In genomic region chr6:169803816-169804340, GRCh38 we compare ENCODE assay signal across 14 cellular contexts. TPM values are rescaled to one million over a fixed set of nuclear protein-coding genes. Genes with fewer than 3 reads are reported as not detected.
A peak's percentile ranks its signal among the peaks of the same experiment; 100 is the strongest.
DNase-seq lines count a peak whose midpoint lies in the region; ATAC-seq and TF ChIP-seq lines count a peak whose summit lies in the region.
"Had no signal": no experiment of that assay in that cellular context is flagged by ENCODE, and none has a peak within 500 bp of the region (broad histone marks: within the 10 kb centered on the region; RNA-seq: fewer than 3 reads in every experiment).

No MANE protein-coding gene starts in this region.

- TF ChIP-seq POLR2A in breast epithelium (IDR thresholded peaks at IDR 0.05) = no peak

- CTCF ChIA-PET in CD8-positive, alpha-beta T cell (lab: Charles Lee) = interaction anchor here (1.3 to 5.1 kb wide), 6 partner anchors 11 to 726 kb away, joined by 3 to 52 read pairs (median 6); no protein-coding TSS in a partner anchor
- CTCF ChIA-PET in naive thymus-derived CD4-positive, alpha-beta T cell (lab: Charles Lee) = interaction anchor here (1.2 to 4.5 kb wide), 3 partner anchors 14 to 28 kb away, joined by 3 to 25 read pairs (median 4); no protein-coding TSS in a partner anchor

- H3K9me3 ChIP-seq in CD8-positive, alpha-beta T cell (ENCODE audit: low read length) = peaks cover 8% of the 10 kb centered on the region
- no peaks in the 10 kb centered on the region for H3K9me3 ChIP-seq in naive thymus-derived CD4-positive, alpha-beta T cell (ENCODE audit: control insufficient read depth in 2 of 3, low read length in 3 of 3)
- no peaks in the 10 kb centered on the region for H3K9me3 ChIP-seq in breast epithelium

- no peak overlapping the region; the same call in 1 of the 2 replicates for H2AFZ ChIP-seq in KMS-11 (ENCODE audit: low read depth)

- peaks cover 7% of the 10 kb centered on the region for H3K9me3 Mint-ChIP-seq in CD8-positive, alpha-beta T cell
- H3K9me3 Mint-ChIP-seq in naive thymus-derived CD4-positive, alpha-beta T cell = peaks cover 0 to 9% (median 4%) of the 10 kb centered on the region in 11 donors
- H3K9me3 Mint-ChIP-seq: stimulated activated naive B cell treated with anti-CD40 and anti-IgM and Interleukin-4, amounts not matched to agents 10 μg/mL and 1 μg/mL and 100 μg/mL, for 72 hours had no signal

- no peaks in the 10 kb centered on the region for H3K27me3 ChIP-seq in CD8-positive, alpha-beta T cell (ENCODE audit: insufficient read depth, low read length)
- H3K27me3 ChIP-seq in KMS-11 (ENCODE audit: insufficient read depth, low read depth) = no peaks in the 10 kb centered on the region
- no peaks in the 10 kb centered on the region for H3K27me3 ChIP-seq in naive thymus-derived CD4-positive, alpha-beta T cell (ENCODE audit: control insufficient read depth in 2 of 2, insufficient read depth in 2 of 2, low read length in 2 of 2)
- no peaks in the 10 kb centered on the region for H3K27me3 ChIP-seq in breast epithelium

- TF ChIP-seq CTCF in CD8-positive, alpha-beta T cell (IDR thresholded peaks at IDR 0.05) = no peak
- no peak for TF ChIP-seq CTCF in KMS-11 (conservative IDR thresholded peaks at IDR 0.05; ENCODE audit: low read depth, low read length)
- no peak for TF ChIP-seq CTCF in breast epithelium (IDR thresholded peaks at IDR 0.05)

- POLR2A ChIA-PET in CD8-positive, alpha-beta T cell (lab: Charles Lee) = interaction anchor here (0.6 kb wide), 1 partner anchor 285 kb away, joined by 3 read pairs; no protein-coding TSS in a partner anchor
- POLR2A ChIA-PET in naive thymus-derived CD4-positive, alpha-beta T cell (lab: Charles Lee) = no interaction called here

- peaks cover 55% of the 10 kb centered on the region for H3K4me1 Mint-ChIP-seq in CD8-positive, alpha-beta T cell (ENCODE audit: low read depth)
- H3K4me1 Mint-ChIP-seq in naive thymus-derived CD4-positive, alpha-beta T cell = peaks cover 49 to 62% (median 52%) of the 10 kb centered on the region in 7 donors

- no peak for ATAC-seq in CD8-positive, alpha-beta T cell
- peak; percentile 10 for ATAC-seq in GM18909 (IDR thresholded peaks at IDR 0.05; ENCODE audit: poor library complexity, unreplicated experiment)
- ATAC-seq in naive thymus-derived CD4-positive, alpha-beta T cell = no peak
- ATAC-seq: HepG2 had no signal

- H3K27me3 Mint-ChIP-seq in CD8-positive, alpha-beta T cell (ENCODE audit: low read depth) = peaks cover 33% of the 10 kb centered on the region
- H3K27me3 Mint-ChIP-seq in naive thymus-derived CD4-positive, alpha-beta T cell = peaks cover 30 to 41% (median 37%) of the 10 kb centered on the region in 5 donors

- H3K36me3 ChIP-seq in CD8-positive, alpha-beta T cell (ENCODE audit: insufficient read depth, low read length) = no peaks in the 10 kb centered on the region
- H3K36me3 ChIP-seq in KMS-11 (ENCODE audit: insufficient read depth) (no peaks in the 10 kb centered on the region), breast epithelium (no peaks in the 10 kb centered on the region)
- no peaks in the 10 kb centered on the region for H3K36me3 ChIP-seq in naive thymus-derived CD4-positive, alpha-beta T cell (ENCODE audit: control insufficient read depth in 2 of 3, insufficient read depth in 3 of 3, low read length in 3 of 3)

- intact Hi-C loops in CD8-positive, alpha-beta T cell (cut with DNase I, micrococcal nuclease) = no loop called here
- intact Hi-C loops in naive thymus-derived CD4-positive, alpha-beta T cell (cut with micrococcal nuclease) = no loop called here
- intact Hi-C loops in breast epithelium (cut with DNase I; ENCODE audit: low total_unique reads) = no loop called here

- peaks cover 60% of the 10 kb centered on the region for H3K4me1 ChIP-seq in CD8-positive, alpha-beta T cell (ENCODE audit: insufficient read depth, low read length)
- peaks cover 60% of the 10 kb centered on the region for H3K4me1 ChIP-seq in KMS-11 (ENCODE audit: low read depth, poor library complexity, severe bottlenecking)
- H3K4me1 ChIP-seq in naive thymus-derived CD4-positive, alpha-beta T cell (ENCODE audit: control insufficient read depth in 2 of 2, insufficient read depth in 2 of 2, low read length in 2 of 2) = peaks cover 27 to 45% of the 10 kb centered on the region in 2 donors
- H3K4me1 ChIP-seq in breast epithelium = no peaks in the 10 kb centered on the region

- H4K20me1 ChIP-seq in KMS-11 (ENCODE audit: insufficient read depth) = no peaks in the 10 kb centered on the region

- no peak overlapping the region for H3K27ac Mint-ChIP-seq in CD8-positive, alpha-beta T cell
- H3K27ac Mint-ChIP-seq in naive thymus-derived CD4-positive, alpha-beta T cell = peak overlapping the region in 3 of 9 donors; percentile 0 to 1 (median 1)
- H3K27ac Mint-ChIP-seq: stimulated activated naive B cell treated with anti-CD40 and anti-IgM and Interleukin-4, amounts not matched to agents 10 μg/mL and 1 μg/mL and 100 μg/mL, for 72 hours had no signal

- peak overlapping the region; percentile 2 for H3K4me3 Mint-ChIP-seq in CD8-positive, alpha-beta T cell
- H3K4me3 Mint-ChIP-seq in naive thymus-derived CD4-positive, alpha-beta T cell = peak overlapping the region in 9 of 10 donors; percentile 6 to 61 (median 41)
- H3K4me3 Mint-ChIP-seq: stimulated activated naive B cell treated with anti-CD40 and anti-IgM and Interleukin-4, amounts not matched to agents 10 μg/mL and 1 μg/mL and 100 μg/mL, for 72 hours had no signal

- H3K4me2 ChIP-seq in KMS-11 = no peak overlapping the region; the same call in 1 of the 2 replicates

- no peak overlapping the region for H3K4me3 ChIP-seq in CD8-positive, alpha-beta T cell (ENCODE audit: low read depth, low read length)
- H3K4me3 ChIP-seq in KMS-11 (IDR thresholded peaks at IDR 0.05; ENCODE audit: insufficient read depth, low read depth, low read length) (no peak overlapping the region), breast epithelium (no peak overlapping the region)
- H3K4me3 ChIP-seq in naive thymus-derived CD4-positive, alpha-beta T cell (ENCODE audit: low read length) = no peak overlapping the region
- H3K4me3 ChIP-seq: coronary artery had no signal

- no peak for DNase-seq in CD8-positive, alpha-beta T cell
- no peak for DNase-seq in naive thymus-derived CD4-positive, alpha-beta T cell
- no peak for DNase-seq in MV-4-11 (lab: John Stamatoyannopoulos, UW)
- DNase-seq in breast epithelium (ENCODE audit: low spot score in 2 of 2) = no peak
- DNase-seq in Kasumi-1 (lab: John Stamatoyannopoulos, UW) = no peak
- no peak for DNase-seq in islet precursor cell
- DNase-seq: anterior cingulate cortex; glutamatergic neuron; stimulated activated naive B cell treated with anti-CD40 and anti-IgM and Interleukin-4, amounts not matched to agents 10 μg/mL and 1 μg/mL and 100 μg/mL, for 72 hours had no signal

- no peak overlapping the region for H3K27ac ChIP-seq in CD8-positive, alpha-beta T cell (ENCODE audit: low read depth, low read length)
- H3K27ac ChIP-seq in KMS-11 (peak overlapping the region; percentile 28; the same call in 1 of the 2 replicates), breast epithelium (no peak overlapping the region)
- H3K27ac ChIP-seq in naive thymus-derived CD4-positive, alpha-beta T cell (ENCODE audit: low read depth, low read length) = no peak overlapping the region
- H3K27ac ChIP-seq: coronary artery, RWPE1 had no signal

- H3K79me2 ChIP-seq in KMS-11 (ENCODE audit: insufficient read depth, low read depth) = no peaks in the 10 kb centered on the region

- no peaks in the 10 kb centered on the region for H3K36me3 Mint-ChIP-seq in CD8-positive, alpha-beta T cell
- H3K36me3 Mint-ChIP-seq in naive thymus-derived CD4-positive, alpha-beta T cell = no peaks in the 10 kb centered on the region
- H3K36me3 Mint-ChIP-seq: stimulated activated naive B cell treated with anti-CD40 and anti-IgM and Interleukin-4, amounts not matched to agents 10 μg/mL and 1 μg/mL and 100 μg/mL, for 72 hours had no signal

- H3K9ac ChIP-seq in KMS-11 = no peak overlapping the region; the same call in 1 of the 2 replicates

RNA-seq across cellular contexts. Expression of gene ERMARD, which starts 52.5 kb away (rescaled TPM):
- 10 to 100 TPM; 21.2 to 23.2 TPM for total RNA-seq in CD8-positive, alpha-beta T cell
- total RNA-seq in naive thymus-derived CD4-positive, alpha-beta T cell = 10 to 100 TPM; 30.3 to 43.7 (median 35.7) TPM
- 10 to 100 TPM in 1 of 2 donors, 1 to 10 TPM in 1; 5.5 to 18.5 TPM for polyA plus RNA-seq in naive thymus-derived CD4-positive, alpha-beta T cell
- 10 to 100 TPM; 20.6 to 31.0 (median 27.7) TPM for total RNA-seq in breast epithelium

RNA-seq across cellular contexts. Expression of gene DYNLT2, which starts 52.5 kb away (rescaled TPM):
- total RNA-seq in CD8-positive, alpha-beta T cell = 1 to 10 TPM; 3.6 to 3.7 TPM
- total RNA-seq in naive thymus-derived CD4-positive, alpha-beta T cell = 1 to 10 TPM; 2.5 to 4.7 (median 4.1) TPM
- 1 to 10 TPM in 1 of 2 donors, under 1 TPM in 1; 0.58 to 1.6 TPM for polyA plus RNA-seq in naive thymus-derived CD4-positive, alpha-beta T cell
- 1 to 10 TPM; 1.9 to 2.6 (median 2.3) TPM for total RNA-seq in breast epithelium
